8 cellular contexts compared by ENCODE assay signal in the genomic region with DNA sequence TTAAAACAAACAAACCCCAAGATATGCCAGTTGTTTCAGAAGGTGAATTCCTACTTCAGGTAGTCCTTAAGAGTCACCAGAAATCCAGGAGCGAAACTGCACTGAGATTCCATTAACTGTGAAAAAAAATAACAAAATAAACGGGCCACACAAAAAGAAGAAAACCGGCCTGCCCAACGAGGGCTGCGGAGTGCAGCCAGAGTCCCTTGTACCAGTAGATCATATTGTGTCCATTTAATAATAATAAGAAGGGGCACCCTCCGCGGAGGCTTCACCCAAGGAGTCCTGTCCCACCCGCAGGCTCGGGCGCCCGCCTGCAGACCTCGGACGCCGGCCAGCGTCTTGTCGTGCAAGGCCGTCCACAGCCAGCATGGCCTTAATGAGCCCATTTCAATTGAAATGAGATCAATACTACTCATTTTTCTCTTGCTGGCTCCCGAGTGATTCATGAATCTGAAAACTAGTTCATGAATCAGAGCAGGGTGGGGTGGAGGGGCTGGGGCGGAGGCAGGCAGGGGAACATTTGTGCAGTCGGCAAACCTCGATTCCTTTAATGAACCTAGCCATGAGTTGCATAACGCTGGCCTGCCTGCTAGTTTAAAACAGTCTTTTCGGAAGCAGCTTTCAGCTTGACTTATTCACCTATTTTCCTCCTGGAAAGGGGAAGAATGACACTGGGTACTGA.
DNase-seq lines count a peak whose midpoint lies in the region; ATAC-seq lines count a peak whose summit lies in the region.

No MANE protein-coding gene starts in this region.

- H3K27ac ChIP-seq in iPS-20b (ENCODE audit: low read length) (peak overlapping the region; percentile 92), skeletal muscle tissue (ENCODE audit: low read depth, low read length) (peak overlapping the region; percentile 97)

- H3K27me3 ChIP-seq in iPS-20b (ENCODE audit: insufficient read depth, low read length) (no peaks in the 10 kb centered on the region), skeletal muscle tissue (ENCODE audit: control insufficient read depth in 3 of 3, insufficient read depth in 3 of 3, low read length in 3 of 3) (no peaks in the 10 kb centered on the region)

- H3K4me1 ChIP-seq in iPS-20b (ENCODE audit: insufficient read depth, low read length) (peaks cover 43% of the 10 kb centered on the region), skeletal muscle tissue (ENCODE audit: control insufficient read depth in 3 of 3, insufficient read depth in 3 of 3, low read length in 3 of 3) (peaks cover 89 to 90% (median 90%) of the 10 kb centered on the region in 3 donors)

- peak overlapping the region; percentile 88; the same call in 1 of the 2 replicates for H3K9ac ChIP-seq in iPS-20b (ENCODE audit: low read depth, low read length)
- peak overlapping the region; percentile 82 to 87 (median 85) for H3K9ac ChIP-seq in skeletal muscle tissue (ENCODE audit: low read depth in 1 of 3, low read length in 3 of 3)

- DNase-seq in DMS153 (lab: John Stamatoyannopoulos, UW) = peak; percentile 73
- DNase-seq in DMS153 treated with DMSO at 0.1 percent for 48 hours (lab: John Stamatoyannopoulos, UW; ENCODE audit: unreplicated experiment) = no peak
- peak in 3 of 5 donors; percentile 25 to 61 (median 31) for DNase-seq in T-helper 1 cell
- DNase-seq in anterior cingulate cortex (lab: John Stamatoyannopoulos, UW) = peak in 50 of 58 donors; percentile 20 to 84 (median 63)

- ATAC-seq in GM19324 (IDR thresholded peaks at IDR 0.05; ENCODE audit: low FRiP score, unreplicated experiment) = no peak
- ATAC-seq in GM21447 (IDR thresholded peaks at IDR 0.05; ENCODE audit: unreplicated experiment) = no peak

- H3K4me3 ChIP-seq in iPS-20b (ENCODE audit: low read length) (no peak overlapping the region), skeletal muscle tissue (ENCODE audit: low read length in 3 of 3) (peak overlapping the region; percentile 15 to 64 (median 54))

- no peaks in the 10 kb centered on the region for H3K36me3 ChIP-seq in iPS-20b (ENCODE audit: insufficient read depth, low read depth, low read length)
- no peaks in the 10 kb centered on the region for H3K36me3 ChIP-seq in skeletal muscle tissue (ENCODE audit: control insufficient read depth in 3 of 3, insufficient read depth in 3 of 3, low read length in 3 of 3)

- no peaks in the 10 kb centered on the region for H3K9me3 ChIP-seq in iPS-20b (ENCODE audit: insufficient read depth, low read depth, low read length)
- H3K9me3 ChIP-seq in skeletal muscle tissue (ENCODE audit: control insufficient read depth in 3 of 3, low read length in 3 of 3) = no peaks in the 10 kb centered on the region
